8 cellular contexts compared by ENCODE assay signal in the genomic region with DNA sequence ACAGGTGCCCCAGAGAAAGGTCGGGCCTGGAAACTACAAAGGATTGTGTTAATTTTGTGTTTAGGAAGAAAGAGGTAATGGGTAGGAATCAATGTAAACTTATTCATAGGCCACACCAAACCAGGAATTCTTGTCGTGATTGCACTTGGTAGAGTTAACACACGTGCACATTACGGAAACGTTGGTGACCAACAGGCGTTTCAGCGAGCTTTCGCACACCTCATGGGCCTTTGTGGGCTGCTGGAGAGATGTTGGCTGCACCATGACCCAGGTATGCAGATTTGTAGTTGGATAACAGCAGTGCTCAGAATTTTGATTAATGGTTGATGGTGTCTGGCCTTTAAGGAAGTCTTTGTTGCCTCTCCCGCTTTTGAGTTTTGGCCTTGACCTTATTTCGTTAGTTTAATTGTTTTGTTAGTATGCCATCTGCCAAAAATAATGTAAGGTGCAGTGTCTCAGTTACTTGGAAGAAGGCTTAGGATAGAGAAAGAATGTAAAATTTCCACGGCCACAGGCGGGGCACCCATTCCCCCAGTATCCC. TPM values are rescaled to one million over a fixed set of nuclear protein-coding genes. Genes with fewer than 3 reads are reported as not detected.
DNase-seq lines count a peak whose midpoint lies in the region; ATAC-seq and TF ChIP-seq lines count a peak whose summit lies in the region.

No MANE protein-coding gene starts in this region.

- H3K79me1 ChIP-seq in IMR-90 (ENCODE audit: low read depth in 1 of 2, low read length in 2 of 2): peaks cover 33 to 73% of the 10 kb centered on the region in 2 experiments

- H3K23ac ChIP-seq in IMR-90 (ENCODE audit: low read depth, low read length): peak overlapping the region; percentile 35; the same call in 1 of the 2 replicates

- H4K91ac ChIP-seq in IMR-90 (ENCODE audit: insufficient read depth, low read depth, low read length): 0 out of 2 replicates have a peak overlapping the region, but pooled peaks have one; percentile 15

- TF ChIP-seq RAD21 in IMR-90 (IDR thresholded peaks at IDR 0.05; ENCODE audit: low read length): no peak

- ATAC-seq in CD4-positive, alpha-beta T cell (ENCODE audit: poor library complexity): no peak
- ATAC-seq in IMR-90 (ENCODE audit: low read depth) (no peak), GM21526 (IDR thresholded peaks at IDR 0.05; ENCODE audit: low FRiP score, unreplicated experiment) (no peak)

- no peak overlapping the region for H3K9ac ChIP-seq in IMR-90 (ENCODE audit: low read depth, low read length)

- H2AK5ac ChIP-seq in IMR-90 (ENCODE audit: low read depth, low read length): peak overlapping the region; percentile 13; the same call in 1 of the 2 replicates

- POLR2A ChIA-PET in CD4-positive, alpha-beta T cell (lab: Charles Lee): interaction anchor here (1.0 kb wide), 1 partner anchor 307 kb away, joined by 4 read pairs; no protein-coding TSS in a partner anchor
- POLR2A ChIA-PET in IMR-90 (lab: Charles Lee; ENCODE audit: unreplicated experiment): interaction anchor here (0.6 kb wide), 1 partner anchor 989 kb away, joined by 3 read pairs; no protein-coding TSS in a partner anchor

- H2BK5ac ChIP-seq in IMR-90 (ENCODE audit: low read depth, low read length, poor library complexity, severe bottlenecking): no peak overlapping the region

- H4K8ac ChIP-seq in IMR-90 (ENCODE audit: low read depth in 2 of 2, low read length in 2 of 2): peak overlapping the region; percentile 72 to 100; a peak in 2 of 4 replicates

- peaks cover 13% of the 10 kb centered on the region; the same call in 1 of the 2 replicates for H3K9me1 ChIP-seq in IMR-90 (ENCODE audit: insufficient read depth, low read length)

- in situ Hi-C loops in IMR-90 (cut with MboI; ENCODE audit: low sequenced_read_pairs): loop anchor here (25.0 kb wide), 1 partner anchor 388 kb away; no protein-coding TSS in a partner anchor

- H3K18ac ChIP-seq in IMR-90 (ENCODE audit: low read depth, low read length): no peak overlapping the region

- peaks cover 16% of the 10 kb centered on the region for H3K36me3 Mint-ChIP-seq in CD4-positive, alpha-beta T cell (ENCODE audit: low read depth)
- H3K36me3 Mint-ChIP-seq in dendritic cell treated with granulocyte-macrophage colony-stimulating factor and Interleukin-4, amounts not matched to agents 40 ng/mL and 50 ng/mL, for 4 days (ENCODE audit: low read depth): peaks cover 25% of the 10 kb centered on the region

- CTCF ChIA-PET in CD4-positive, alpha-beta T cell (lab: Charles Lee): interaction anchor here (0.6 kb wide), 1 partner anchor 8 kb away, joined by 4 read pairs; no protein-coding TSS in a partner anchor
- CTCF ChIA-PET in IMR-90 (lab: Yijun Ruan, JAX): no interaction called here

- H3K27ac Mint-ChIP-seq in CD4-positive, alpha-beta T cell: peak overlapping the region; percentile 89
- H3K27ac Mint-ChIP-seq in dendritic cell treated with granulocyte-macrophage colony-stimulating factor and Interleukin-4, amounts not matched to agents 40 ng/mL and 50 ng/mL, for 4 days: peak overlapping the region; percentile 92

- H4K5ac ChIP-seq in IMR-90 (ENCODE audit: low read depth, low read length): peak overlapping the region; percentile 60; the same call in 1 of the 2 replicates

- WGBS in IMR-90 (ENCODE audit: extremely low coverage in 2 of 2, insufficient read length in 1 of 2), 2 experiments: 100% methylated on average over 1 of the region's 12 CpGs; no CpG with 5 or more reads in 1 of the 2 experiments

- H4K20me1 ChIP-seq in IMR-90 (ENCODE audit: insufficient read depth, low read length) (no peaks in the 10 kb centered on the region), osteoblast (ENCODE audit: insufficient read depth, low read length) (peaks cover 6% of the 10 kb centered on the region)

- peaks cover 83% of the 10 kb centered on the region for H3K79me2 ChIP-seq in osteoblast (ENCODE audit: insufficient read depth, low read length)

- no peak overlapping the region for H2BK120ac ChIP-seq in IMR-90 (ENCODE audit: low read depth, low read length)

- no peaks in the 10 kb centered on the region for H3K9me3 ChIP-seq in CD4-positive, alpha-beta T cell (ENCODE audit: control insufficient read depth, low read length)
- H3K9me3 ChIP-seq in IMR-90 (ENCODE audit: control insufficient read depth, insufficient read depth, low read length): no peaks in the 10 kb centered on the region
- H3K9me3 ChIP-seq in osteoblast (ENCODE audit: low read depth, low read length): no peaks in the 10 kb centered on the region

- H3K56ac ChIP-seq in IMR-90 (ENCODE audit: extremely low read depth, insufficient read depth, low read length): no peak overlapping the region

- BruUV-seq in IMR-90 (replicated peaks; lab: Mats Ljungman, UMichigan): TSS peak; percentile 23

- peak overlapping the region; percentile 81 for H3K4me3 Mint-ChIP-seq in CD4-positive, alpha-beta T cell
- H3K4me3 Mint-ChIP-seq in dendritic cell treated with granulocyte-macrophage colony-stimulating factor and Interleukin-4, amounts not matched to agents 40 ng/mL and 50 ng/mL, for 4 days: peak overlapping the region; percentile 75

- H3K4me2 ChIP-seq in IMR-90 (ENCODE audit: low read depth, low read length) (peak overlapping the region; percentile 98; the same call in 1 of the 2 replicates), osteoblast (ENCODE audit: insufficient read depth, low read length) (peak overlapping the region; percentile 88)

- peaks cover 7% of the 10 kb centered on the region; the same call in 1 of the 2 replicates for H3K4me1 ChIP-seq in IMR-90 (ENCODE audit: control insufficient read depth, insufficient read depth, low read length)
- peaks cover 9% of the 10 kb centered on the region for H3K4me1 ChIP-seq in osteoblast (ENCODE audit: insufficient read depth, low read length)

- dilution Hi-C loops in IMR-90 (cut with HindIII; ENCODE audit: low sequenced_read_pairs, unreplicated experiment): no loop called here

- H3K9me3 Mint-ChIP-seq in CD4-positive, alpha-beta T cell: no peaks in the 10 kb centered on the region
- H3K9me3 Mint-ChIP-seq in dendritic cell treated with granulocyte-macrophage colony-stimulating factor and Interleukin-4, amounts not matched to agents 40 ng/mL and 50 ng/mL, for 4 days: no peaks in the 10 kb centered on the region

- peak overlapping the region; percentile 7; the same call in 1 of the 2 replicates for H3K14ac ChIP-seq in IMR-90 (replicated peaks; ENCODE audit: low read depth, low read length)

- H2BK15ac ChIP-seq in IMR-90 (ENCODE audit: low read depth, low read length): no peak overlapping the region

- H2BK20ac ChIP-seq in IMR-90 (ENCODE audit: low read depth, low read length): no peak overlapping the region

- intact Hi-C loops in CD4-positive, alpha-beta T cell (cut with DNase I, micrococcal nuclease): loop anchor here in 1 of 2 experiments (5.0 to 10.0 kb wide), 3 partner anchors 231 to 1609 kb away; partner anchors contain the start of genes MBP and TSHZ1
- intact Hi-C loops in IMR-90 (cut with micrococcal nuclease): no loop called here
- intact Hi-C loops in dendritic cell treated with granulocyte-macrophage colony-stimulating factor and Interleukin-4, amounts not matched to agents 40 ng/mL and 50 ng/mL, for 4 days (cut with micrococcal nuclease): loop anchor here (5.0 to 10.0 kb wide), 3 partner anchors 311 to 1617 kb away; partner anchors contain the start of genes MBP and PTGR3

- H3K4me1 Mint-ChIP-seq in CD4-positive, alpha-beta T cell (ENCODE audit: low read depth): peaks cover 57% of the 10 kb centered on the region
- peaks cover 43% of the 10 kb centered on the region for H3K4me1 Mint-ChIP-seq in dendritic cell treated with granulocyte-macrophage colony-stimulating factor and Interleukin-4, amounts not matched to agents 40 ng/mL and 50 ng/mL, for 4 days (ENCODE audit: low read depth)

- DNase-seq in CD4-positive, alpha-beta T cell: no peak
- DNase-seq in IMR-90 (no peak), osteoblast (ENCODE audit: insufficient read length, low spot score, missing footprints) (no peak), NAMALWA (ENCODE audit: low spot score) (no peak)
- no peak for DNase-seq in activated CD4-positive, alpha-beta T cell treated with anti-CD3 and anti-CD28 coated beads for 4 hours
- DNase-seq in effector CD8-positive, alpha-beta T cell (lab: John Stamatoyannopoulos, UW): no peak

- peak overlapping the region; percentile 5; the same call in 1 of the 2 replicates for H3K4ac ChIP-seq in IMR-90 (ENCODE audit: low read depth, low read length)

- no peak overlapping the region for H2AK9ac ChIP-seq in IMR-90 (replicated peaks; ENCODE audit: low read depth, low read length, poor library complexity)

- no peak for TF ChIP-seq CTCF in CD4-positive, alpha-beta T cell (IDR thresholded peaks at IDR 0.05)
- TF ChIP-seq CTCF in IMR-90 (conservative IDR thresholded peaks at IDR 0.05; ENCODE audit: low read depth, low read length) (no peak), osteoblast (IDR thresholded peaks at IDR 0.05; ENCODE audit: extremely low read depth, low read depth, low read length) (no peak)

- no peaks in the 10 kb centered on the region for H3K27me3 ChIP-seq in CD4-positive, alpha-beta T cell (ENCODE audit: control insufficient read depth, insufficient read depth, low read length)
- H3K27me3 ChIP-seq in IMR-90 (ENCODE audit: control insufficient read depth, insufficient read depth, low read length): no peaks in the 10 kb centered on the region
- H3K27me3 ChIP-seq in osteoblast (ENCODE audit: insufficient read depth, low read length): no peaks in the 10 kb centered on the region

- TF ChIP-seq POLR2A in IMR-90 (IDR thresholded peaks at IDR 0.05; ENCODE audit: low read depth, low read length): no peak

- no peaks in the 10 kb centered on the region for H3K27me3 Mint-ChIP-seq in CD4-positive, alpha-beta T cell
- no peaks in the 10 kb centered on the region for H3K27me3 Mint-ChIP-seq in dendritic cell treated with granulocyte-macrophage colony-stimulating factor and Interleukin-4, amounts not matched to agents 40 ng/mL and 50 ng/mL, for 4 days

- H2AFZ ChIP-seq in IMR-90 (replicated peaks; ENCODE audit: low read length, poor library complexity) (no peak overlapping the region), osteoblast (ENCODE audit: low read length) (no peak overlapping the region)

- H3K36me3 ChIP-seq in IMR-90 (ENCODE audit: control insufficient read depth, insufficient read depth, low read length) (peaks cover 3% of the 10 kb centered on the region; the same call in 1 of the 2 replicates), osteoblast (ENCODE audit: insufficient read depth, low read length) (no peaks in the 10 kb centered on the region)

- no peak overlapping the region for H3K4me3 ChIP-seq in IMR-90 (ENCODE audit: insufficient read depth, low read depth, low read length)
- H3K4me3 ChIP-seq in osteoblast (ENCODE audit: insufficient read depth, low read length): peak overlapping the region; percentile 85

- no peak overlapping the region for H3K27ac ChIP-seq in CD4-positive, alpha-beta T cell (ENCODE audit: low read depth, low read length)
- H3K27ac ChIP-seq in IMR-90 (ENCODE audit: insufficient read depth, low read length): no peak overlapping the region
- no peak overlapping the region for H3K27ac ChIP-seq in osteoblast (ENCODE audit: low read depth, low read length)

RNA-seq across cellular contexts. Expression of gene ZNF236, which starts 1.8 kb away (rescaled TPM):
- 10 to 100 TPM; 25.7 to 27.9 TPM for total RNA-seq in CD4-positive, alpha-beta T cell
- total RNA-seq in IMR-90 (2012; rRNA removed) (9.7 and 11.1 TPM in 2 replicates), osteoblast (11.6 and 14.7 TPM in 2 replicates)
- polyA plus RNA-seq in IMR-90 (2012; rRNA removed): 3.4 and 3.6 TPM in 2 replicates
- 2.0 and 3.7 TPM in 2 replicates for polyA plus RNA-seq in IMR-90 (2012; cell fraction: cytosol; rRNA removed)
- polyA plus RNA-seq in IMR-90 (2012; cell fraction: nucleus; rRNA removed; ENCODE audit: low replicate concordance): 12.4 and 16.5 TPM in 2 replicates
